ENCODE assay signal across 8 cellular contexts in the genomic region with DNA sequence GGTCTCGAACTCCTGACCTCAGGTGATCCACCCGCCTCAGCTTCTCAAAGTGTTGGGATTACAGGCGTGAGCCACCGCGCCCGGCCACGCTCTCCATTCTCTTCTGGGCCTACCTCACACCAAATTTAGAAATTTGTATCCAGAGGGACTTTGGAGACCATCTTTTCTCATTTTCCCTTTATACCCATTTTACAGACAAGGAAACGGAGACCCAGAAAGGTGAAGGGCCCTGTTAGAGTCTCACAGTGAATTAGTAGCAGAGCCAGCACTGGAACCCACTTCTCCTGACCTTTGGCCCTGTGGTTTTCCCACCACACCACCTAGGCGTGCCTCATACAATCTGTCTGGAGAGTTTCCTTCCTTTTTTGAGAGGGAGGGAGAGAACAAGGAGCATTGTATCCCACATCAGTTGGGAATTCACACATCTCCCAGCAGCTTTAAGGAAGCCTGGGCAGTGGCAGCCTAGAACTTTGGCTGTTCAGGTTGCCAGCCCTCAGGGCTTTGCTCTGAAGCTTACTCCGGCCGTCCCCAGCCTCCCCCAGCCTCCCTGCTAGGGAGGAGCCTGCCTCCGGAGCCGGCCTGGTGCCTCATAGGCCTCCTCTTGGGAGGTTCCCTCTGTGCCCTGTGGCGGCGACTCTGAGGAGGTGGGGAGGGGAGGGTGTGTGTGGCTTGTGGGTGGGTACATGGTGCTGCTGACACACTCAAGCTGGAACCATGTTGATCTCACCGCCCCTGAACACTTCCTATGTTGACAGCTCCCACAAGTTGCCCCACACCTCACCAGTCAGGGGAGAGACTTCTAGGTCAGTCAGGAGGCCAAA. TPM values are rescaled to one million over a fixed set of nuclear protein-coding genes. Genes with fewer than 3 reads are reported as not detected.
DNase-seq lines count a peak whose midpoint lies in the region; ATAC-seq and TF ChIP-seq lines count a peak whose summit lies in the region.

No MANE protein-coding gene starts in this region.

- H3K27me3 Mint-ChIP-seq in activated CD4-positive, alpha-beta T cell treated with anti-CD3 and anti-CD28 coated beads, Interleukin-2, amount 10 ng/mL, durations not matched to agents 7 days and 5 days, result no peaks in the 10 kb centered on the region

- POLR2A ChIA-PET in activated CD4-positive, alpha-beta T cell treated with anti-CD3 and anti-CD28 coated beads, Interleukin-2, amount 10 ng/mL, durations not matched to agents 7 days and 5 days (lab: Charles Lee), result interaction anchor here (1.0 kb wide), 1 partner anchor 13 kb away, joined by 3 read pairs; no protein-coding TSS in a partner anchor

- CTCF ChIA-PET in activated CD4-positive, alpha-beta T cell treated with anti-CD3 and anti-CD28 coated beads, Interleukin-2, amount 10 ng/mL, durations not matched to agents 7 days and 5 days (lab: Charles Lee), result interaction anchor here (0.6 to 1.5 kb wide), 5 partner anchors 15 to 703 kb away, joined by 3 to 5 read pairs (median 3); no protein-coding TSS in a partner anchor

- no peak overlapping the region for H3K4me2 ChIP-seq in DND-41 (ENCODE audit: insufficient read depth, low read length)

- H3K9me3 Mint-ChIP-seq in activated CD4-positive, alpha-beta T cell treated with anti-CD3 and anti-CD28 coated beads, Interleukin-2, amount 10 ng/mL, durations not matched to agents 7 days and 5 days, result no peaks in the 10 kb centered on the region

- intact Hi-C loops in sciatic nerve (cut with DNase I), result loop anchor here (10.0 kb wide), 1 partner anchor 682 kb away; no protein-coding TSS in a partner anchor

- H3K4me3 ChIP-seq in DND-41 (ENCODE audit: low read depth in 1 of 2, low read length in 2 of 2), result no peak overlapping the region
- H3K4me3 ChIP-seq in effector memory CD4-positive, alpha-beta T cell (ENCODE audit: insufficient read depth, low read depth, low read length, poor library complexity, severe bottlenecking), result peak overlapping the region; percentile 7

- no peak overlapping the region for H3K4me3 Mint-ChIP-seq in activated CD4-positive, alpha-beta T cell treated with anti-CD3 and anti-CD28 coated beads, Interleukin-2, amount 10 ng/mL, durations not matched to agents 7 days and 5 days

- H3K4me1 Mint-ChIP-seq in activated CD4-positive, alpha-beta T cell treated with anti-CD3 and anti-CD28 coated beads, Interleukin-2, amount 10 ng/mL, durations not matched to agents 7 days and 5 days, result peaks cover 85% of the 10 kb centered on the region

- H3K79me2 ChIP-seq in DND-41 (ENCODE audit: insufficient read depth, low read length), result no peaks in the 10 kb centered on the region

- H3K36me3 Mint-ChIP-seq in activated CD4-positive, alpha-beta T cell treated with anti-CD3 and anti-CD28 coated beads, Interleukin-2, amount 10 ng/mL, durations not matched to agents 7 days and 5 days (ENCODE audit: low read depth), result peaks cover 73% of the 10 kb centered on the region

- 0 out of 2 replicates have a peak, but pooled peaks cover 7% of the 10 kb centered on the region for H4K20me1 ChIP-seq in DND-41 (ENCODE audit: insufficient read depth, low read length)

- H3K9ac ChIP-seq in DND-41 (ENCODE audit: low read depth, low read length), result no peak overlapping the region

- H3K4me1 ChIP-seq in DND-41 (ENCODE audit: insufficient read depth, low read length), result peaks cover 19% of the 10 kb centered on the region
- H3K4me1 ChIP-seq in effector memory CD4-positive, alpha-beta T cell (ENCODE audit: control insufficient read depth, insufficient read depth, low read length, poor library complexity, severe bottlenecking), result peaks cover 67% of the 10 kb centered on the region

- H3K36me3 ChIP-seq in DND-41 (ENCODE audit: insufficient read depth, low read length), result peaks cover 27% of the 10 kb centered on the region
- H3K36me3 ChIP-seq in effector memory CD4-positive, alpha-beta T cell (ENCODE audit: control insufficient read depth, insufficient read depth, low read length), result peaks cover 23% of the 10 kb centered on the region

- no peak overlapping the region for H3K27ac ChIP-seq in DND-41 (ENCODE audit: low read length)
- peak overlapping the region; percentile 58 for H3K27ac ChIP-seq in effector memory CD4-positive, alpha-beta T cell (ENCODE audit: insufficient read depth, low read length, poor library complexity, severe bottlenecking)

- H3K27ac Mint-ChIP-seq in activated CD4-positive, alpha-beta T cell treated with anti-CD3 and anti-CD28 coated beads, Interleukin-2, amount 10 ng/mL, durations not matched to agents 7 days and 5 days, result peak overlapping the region; percentile 88

- no peaks in the 10 kb centered on the region for H3K9me3 ChIP-seq in DND-41 (ENCODE audit: insufficient read depth, low read length, severe bottlenecking)
- H3K9me3 ChIP-seq in effector memory CD4-positive, alpha-beta T cell (ENCODE audit: control insufficient read depth, low read length), result no peaks in the 10 kb centered on the region

- H2AFZ ChIP-seq in DND-41 (ENCODE audit: low read depth, low read length), result no peak overlapping the region

- no peak for TF ChIP-seq CTCF in DND-41 (IDR thresholded peaks at IDR 0.05; ENCODE audit: borderline replicate concordance, extremely low read depth, low read length, poor library complexity, severe bottlenecking)

- no peaks in the 10 kb centered on the region for H3K27me3 ChIP-seq in DND-41 (ENCODE audit: insufficient read depth, low read length, poor library complexity)
- H3K27me3 ChIP-seq in effector memory CD4-positive, alpha-beta T cell (replicated peaks; ENCODE audit: control insufficient read depth, insufficient read depth, low read length, poor library complexity, severe bottlenecking), result no peaks in the 10 kb centered on the region

- no peak for DNase-seq in DND-41
- DNase-seq in activated CD4-positive, alpha-beta T cell treated with anti-CD3 and anti-CD28 coated beads, Interleukin-2, amount 10 ng/mL, durations not matched to agents 7 days and 5 days, result peak; percentile 65
- peak; percentile 63 to 76 (median 68) for DNase-seq in effector memory CD4-positive, alpha-beta T cell
- no peak for DNase-seq in sciatic nerve (ENCODE audit: low spot score)
- no peak for DNase-seq in 8988T
- no peak for DNase-seq in occipital lobe (lab: John Stamatoyannopoulos, UW)

- peak; percentile 38; the same call in 1 of the 3 replicates for ATAC-seq in DND-41 (ENCODE audit: insufficient read depth, low read depth)
- ATAC-seq in sciatic nerve, result peak; percentile 5
- ATAC-seq in GM18511 (IDR thresholded peaks at IDR 0.05; ENCODE audit: unreplicated experiment), result no peak
- ATAC-seq in HG03280 (IDR thresholded peaks at IDR 0.05; ENCODE audit: unreplicated experiment), result no peak

RNA-seq across cellular contexts. Expression of a gene that starts 13.8 kb away (rescaled TPM):
- 10 to 100 TPM; 39.6 to 47.0 TPM for total RNA-seq in activated CD4-positive, alpha-beta T cell treated with anti-CD3 and anti-CD28 coated beads, Interleukin-2, amount 10 ng/mL, durations not matched to agents 7 days and 5 days
- 230 TPM for total RNA-seq in sciatic nerve
- 6.2 TPM for total RNA-seq in occipital lobe

Comparison
In these comparisons a context has a peak if more than half of its experiments do, and no peak if none do; other contexts are left out.
1. ATAC-seq: peak in DND-41 (single experiment) and sciatic nerve (single experiment); none in GM18511 (single experiment) and HG03280 (single experiment).
2. DNase-seq: peak in activated CD4-positive, alpha-beta T cell treated with anti-CD3 and anti-CD28 coated beads, Interleukin-2, amount 10 ng/mL, durations not matched to agents 7 days and 5 days (single experiment) and effector memory CD4-positive, alpha-beta T cell (3 of 3); none in DND-41 (single experiment), sciatic nerve (single experiment), 8988T (single experiment) and occipital lobe (single experiment).